In the genomic region with DNA sequence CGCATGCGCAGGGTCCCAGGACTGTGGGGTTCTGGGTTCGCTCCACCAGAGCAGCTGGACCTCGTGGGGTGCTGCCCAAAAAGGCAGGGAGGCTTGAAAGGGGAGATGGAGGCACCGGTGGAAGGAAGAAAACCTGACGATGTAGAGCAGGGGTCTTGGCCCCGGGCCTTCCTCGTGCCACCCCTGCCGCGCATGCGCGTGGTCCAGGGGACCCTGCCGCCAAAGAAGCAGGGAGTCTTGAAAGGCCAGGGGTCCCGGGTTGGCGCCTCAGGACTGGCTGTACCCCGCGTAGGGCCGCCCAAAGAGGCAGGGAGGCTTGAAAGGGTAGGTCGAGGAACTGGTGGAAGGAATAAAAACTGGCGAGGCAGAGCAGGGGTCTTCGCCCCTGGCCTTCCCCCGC, we compare ENCODE assay signal across 20 cellular contexts.
DNase-seq lines count a peak whose midpoint lies in the region; ATAC-seq and TF ChIP-seq lines count a peak whose summit lies in the region.
"Had no signal": no experiment of that assay in that cellular context is flagged by ENCODE, and none has a peak within 500 bp of the region (broad histone marks: within the 10 kb centered on the region; RNA-seq: fewer than 3 reads in every experiment).

No MANE protein-coding gene starts in this region.

- H3K9me3 ChIP-seq in NT2/D1 (ENCODE audit: insufficient read depth, low read length) (no peaks in the 10 kb centered on the region), right atrium auricular region (no peaks in the 10 kb centered on the region)
- H3K9me3 ChIP-seq: BE2C, HAP-1 had no signal

- H3K36me3 ChIP-seq in NT2/D1 (ENCODE audit: insufficient read depth, insufficient read length, low read length), result no peaks in the 10 kb centered on the region
- H3K36me3 ChIP-seq in right atrium auricular region, result no peaks in the 10 kb centered on the region
- H3K36me3 ChIP-seq: BE2C, HAP-1 had no signal

- no peak overlapping the region for H3K27ac Mint-ChIP-seq in stimulated activated naive CD8-positive, alpha-beta T cell treated with anti-CD3 and anti-CD28 coated beads, Interleukin-15, amount 100 ng/mL, for 72 hours
- H3K27ac Mint-ChIP-seq: CD4-positive, CD25-positive, alpha-beta regulatory T cell; CD8-positive, alpha-beta memory T cell had no signal

- no peaks in the 10 kb centered on the region for H3K4me1 Mint-ChIP-seq in stimulated activated naive CD8-positive, alpha-beta T cell treated with anti-CD3 and anti-CD28 coated beads, Interleukin-15, amount 100 ng/mL, for 72 hours
- H3K4me1 Mint-ChIP-seq: CD4-positive, CD25-positive, alpha-beta regulatory T cell; CD8-positive, alpha-beta memory T cell had no signal

- H3K27me3 ChIP-seq in NT2/D1 (ENCODE audit: insufficient read depth, insufficient read length) (peaks cover 100% of the 10 kb centered on the region), right atrium auricular region (no peaks in the 10 kb centered on the region)

- H3K4me3 ChIP-seq in NT2/D1 (ENCODE audit: insufficient read length, low read depth), result peak overlapping the region; percentile 31
- H3K4me3 ChIP-seq in right atrium auricular region, result no peak overlapping the region
- H3K4me3 ChIP-seq: GM12878, HAP-1 had no signal

- peak overlapping the region; percentile 37 for H3K9ac ChIP-seq in NT2/D1 (ENCODE audit: insufficient read length, low read depth)

- no peak for TF ChIP-seq CTCF in right atrium auricular region (IDR thresholded peaks at IDR 0.05)

- peaks cover 42% of the 10 kb centered on the region for H3K4me1 ChIP-seq in NT2/D1 (ENCODE audit: insufficient read depth, insufficient read length)
- H3K4me1 ChIP-seq in right atrium auricular region, result no peaks in the 10 kb centered on the region
- H3K4me1 ChIP-seq: BE2C, HAP-1 had no signal

- peaks cover 0 to 44% of the 10 kb centered on the region in 2 donors for H3K9me3 Mint-ChIP-seq in stimulated activated naive CD8-positive, alpha-beta T cell treated with anti-CD3 and anti-CD28 coated beads, Interleukin-15, amount 100 ng/mL, for 72 hours

- no peak overlapping the region for H3K4me3 Mint-ChIP-seq in stimulated activated naive CD8-positive, alpha-beta T cell treated with anti-CD3 and anti-CD28 coated beads, Interleukin-15, amount 100 ng/mL, for 72 hours
- H3K4me3 Mint-ChIP-seq: CD4-positive, CD25-positive, alpha-beta regulatory T cell; CD8-positive, alpha-beta memory T cell had no signal

- DNase-seq in NCI-H748 (lab: John Stamatoyannopoulos, UW; ENCODE audit: unreplicated experiment) (peak; percentile 41), NCI-H748 treated with DMSO at 0.1 percent for 48 hours (lab: John Stamatoyannopoulos, UW) (no peak), NT2/D1 (ENCODE audit: low read depth, low spot score) (no peak), RKO (ENCODE audit: low spot score) (no peak), iPS-NIHi7 (ENCODE audit: extremely low spot score) (no peak), right atrium auricular region (ENCODE audit: low spot score) (no peak)
- no peak for DNase-seq in stimulated activated naive CD8-positive, alpha-beta T cell treated with anti-CD3 and anti-CD28 coated beads, Interleukin-15, amount 100 ng/mL, for 72 hours
- DNase-seq in stimulated activated naive CD8-positive, alpha-beta T cell treated with anti-CD3 and anti-CD28 coated beads, Interleukin-15, Interleukin-2, amounts not matched to agents 100 U/mL and 50 U/mL, for 24 hours, result no peak
- DNase-seq: 8988T; BE2C; C1 segment of cervical spinal cord; CD4-positive, CD25-positive, alpha-beta regulatory T cell; CD8-positive, alpha-beta memory T cell; COR-L47; DMS 273 treated with DMSO at 0.1 percent for 48 hours; DMS53; DND-41; EL had no signal

- H3K27ac ChIP-seq in right atrium auricular region, result no peak overlapping the region

- peak; percentile 11 for ATAC-seq in stimulated activated naive CD8-positive, alpha-beta T cell treated with anti-CD3 and anti-CD28 coated beads, Interleukin-15, amount 100 ng/mL, for 72 hours
- no peak for ATAC-seq in stimulated activated naive CD8-positive, alpha-beta T cell treated with anti-CD3 and anti-CD28 coated beads, Interleukin-15, Interleukin-2, amounts not matched to agents 100 U/mL and 50 U/mL, for 24 hours
- ATAC-seq: GM12878 had no signal

- H3K27me3 Mint-ChIP-seq in stimulated activated naive CD8-positive, alpha-beta T cell treated with anti-CD3 and anti-CD28 coated beads, Interleukin-15, amount 100 ng/mL, for 72 hours, result no peaks in the 10 kb centered on the region
- H3K27me3 Mint-ChIP-seq: CD4-positive, CD25-positive, alpha-beta regulatory T cell; CD8-positive, alpha-beta memory T cell had no signal
